15 cellular contexts compared by ENCODE assay signal in genomic region chrX:34437586-34437985, GRCh38.
"Had no signal": no experiment of that assay in that cellular context is flagged by ENCODE, and none has a peak within 500 bp of the region (broad histone marks: within the 10 kb centered on the region; RNA-seq: fewer than 3 reads in every experiment).

No MANE protein-coding gene starts in this region.

- H3K27ac ChIP-seq: body of pancreas, dorsolateral prefrontal cortex, foreskin keratinocyte, right lobe of liver, tibial artery had no signal

- DNase-seq: activated CD4-positive, alpha-beta T cell treated with anti-CD3 and anti-CD28 coated beads, Interleukin-2, amount 10 ng/mL, durations not matched to agents 7 days and 5 days; activated CD8-positive, alpha-beta memory T cell treated with anti-CD3 and anti-CD28 coated beads, Interleukin-2, amount 50 U/mL, for 4 hours; activated naive CD4-positive, alpha-beta T cell treated with anti-CD3 and anti-CD28 coated beads for 36 hours; activated T-cell treated with anti-CD3 and anti-CD28 coated beads, Interleukin-2, amount 50 U/mL, for 4 hours; caudate nucleus; dorsolateral prefrontal cortex; endodermal cell; foreskin keratinocyte; head of caudate nucleus; mesenchymal stem cell; stimulated activated naive CD4-positive, alpha-beta T cell; tibial artery had no signal

- H3K36me3 ChIP-seq: right lobe of liver, tibial artery had no signal

- H3K4me3 ChIP-seq: body of pancreas, dorsolateral prefrontal cortex, right lobe of liver, tibial artery had no signal

- H3K9me3 ChIP-seq: body of pancreas, right lobe of liver, tibial artery had no signal

- H3K4me1 ChIP-seq: body of pancreas, foreskin keratinocyte, right lobe of liver, tibial artery had no signal

- H3K27me3 ChIP-seq: body of pancreas, foreskin keratinocyte, tibial artery had no signal

- ATAC-seq: activated T-cell treated with anti-CD3 and anti-CD28 coated beads, Interleukin-2, amount 50 U/mL, for 4 hours; body of pancreas; foreskin keratinocyte; natural killer cell treated with Interleukin-12 subunit alpha and Interleukin-12 subunit beta and Interleukin-15 and Interleukin-18, amount 100 ng/mL, for 72 hours; right lobe of liver had no signal
